ENCODE assay signal across 1 cellular context in the genomic region with DNA sequence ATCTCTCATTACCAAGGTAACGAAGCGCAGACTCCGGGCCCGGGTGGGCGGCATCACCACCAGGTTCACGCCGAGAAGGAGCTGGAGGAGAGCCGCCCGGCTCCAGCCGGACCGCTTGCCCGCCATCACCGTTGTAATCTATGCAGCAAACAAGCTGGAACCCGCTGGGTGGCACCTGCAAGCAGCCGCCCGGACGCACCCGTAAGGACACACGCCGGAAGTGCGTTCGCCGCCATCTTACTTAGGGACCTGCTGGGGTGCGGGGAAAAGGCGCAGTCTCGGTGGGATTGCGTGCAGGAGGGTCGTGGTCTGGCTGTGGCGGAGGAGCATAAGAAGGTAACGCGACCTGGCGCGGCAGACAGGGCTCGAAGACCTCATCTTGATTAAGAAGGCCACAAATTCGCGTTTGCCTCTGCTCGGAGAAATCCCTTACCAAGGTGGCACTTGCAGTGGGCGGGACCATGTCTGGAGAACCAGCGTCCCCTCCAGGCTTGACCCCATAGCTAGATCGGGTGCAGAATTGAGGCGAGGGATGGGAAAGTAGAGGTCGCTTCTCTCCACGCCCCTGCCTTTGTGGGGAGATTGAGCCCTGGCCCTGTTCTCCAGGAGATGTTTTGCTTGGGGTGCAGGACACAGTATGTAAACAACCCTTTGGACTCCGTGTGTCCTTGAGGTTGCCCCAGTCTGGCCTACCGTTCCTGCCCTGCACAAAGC.
TF ChIP-seq lines count a peak whose summit lies in the region.

A gene with protein sequence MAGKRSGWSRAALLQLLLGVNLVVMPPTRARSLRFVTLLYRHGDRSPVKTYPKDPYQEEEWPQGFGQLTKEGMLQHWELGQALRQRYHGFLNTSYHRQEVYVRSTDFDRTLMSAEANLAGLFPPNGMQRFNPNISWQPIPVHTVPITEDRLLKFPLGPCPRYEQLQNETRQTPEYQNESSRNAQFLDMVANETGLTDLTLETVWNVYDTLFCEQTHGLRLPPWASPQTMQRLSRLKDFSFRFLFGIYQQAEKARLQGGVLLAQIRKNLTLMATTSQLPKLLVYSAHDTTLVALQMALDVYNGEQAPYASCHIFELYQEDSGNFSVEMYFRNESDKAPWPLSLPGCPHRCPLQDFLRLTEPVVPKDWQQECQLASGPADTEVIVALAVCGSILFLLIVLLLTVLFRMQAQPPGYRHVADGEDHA (minus strand): TSS at position 151 of the 714 bp plus-strand sequence. CDS start 25 bp downstream, at position 126.

TF ChIP-seq in HEK293, 187 proteins besides CTCF, POLR2A, EP300 and RAD21 (continued from another document and continues in another):
- TF ChIP-seq, protein P1, sequence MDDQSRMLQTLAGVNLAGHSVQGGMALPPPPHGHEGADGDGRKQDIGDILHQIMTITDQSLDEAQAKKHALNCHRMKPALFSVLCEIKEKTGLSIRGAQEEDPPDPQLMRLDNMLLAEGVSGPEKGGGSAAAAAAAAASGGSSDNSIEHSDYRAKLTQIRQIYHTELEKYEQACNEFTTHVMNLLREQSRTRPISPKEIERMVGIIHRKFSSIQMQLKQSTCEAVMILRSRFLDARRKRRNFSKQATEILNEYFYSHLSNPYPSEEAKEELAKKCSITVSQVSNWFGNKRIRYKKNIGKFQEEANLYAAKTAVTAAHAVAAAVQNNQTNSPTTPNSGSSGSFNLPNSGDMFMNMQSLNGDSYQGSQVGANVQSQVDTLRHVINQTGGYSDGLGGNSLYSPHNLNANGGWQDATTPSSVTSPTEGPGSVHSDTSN (CRISPR knock-in tag; IDR thresholded peaks at IDR 0.05): peak; percentile 94
- peak; percentile 60; the same call in 1 of the 2 replicates for TF ChIP-seq ZNF221 (tag by site-specific recombination; IDR thresholded peaks at IDR 0.05; ENCODE audit: borderline replicate concordance)
- TF ChIP-seq ZFP3 (tag by site-specific recombination; IDR thresholded peaks at IDR 0.05; ENCODE audit: low read depth): no peak
- 0 out of 2 replicates have a peak, but pooled peaks have one; percentile 51 for TF ChIP-seq ZNF121 (tag by site-specific recombination; IDR thresholded peaks at IDR 0.05)
- 0 out of 2 replicates have a peak, but pooled peaks have one; percentile 16 for TF ChIP-seq ZBTB7A (tag by site-specific recombination; IDR thresholded peaks at IDR 0.05; ENCODE audit: low read depth)
- no peak for TF ChIP-seq ZNF426 (tag by site-specific recombination; IDR thresholded peaks at IDR 0.05)
- peak; percentile 87 for TF ChIP-seq KLF9 (tag by site-specific recombination; IDR thresholded peaks at IDR 0.05; ENCODE audit: low read depth)
- TF ChIP-seq, protein P2, sequence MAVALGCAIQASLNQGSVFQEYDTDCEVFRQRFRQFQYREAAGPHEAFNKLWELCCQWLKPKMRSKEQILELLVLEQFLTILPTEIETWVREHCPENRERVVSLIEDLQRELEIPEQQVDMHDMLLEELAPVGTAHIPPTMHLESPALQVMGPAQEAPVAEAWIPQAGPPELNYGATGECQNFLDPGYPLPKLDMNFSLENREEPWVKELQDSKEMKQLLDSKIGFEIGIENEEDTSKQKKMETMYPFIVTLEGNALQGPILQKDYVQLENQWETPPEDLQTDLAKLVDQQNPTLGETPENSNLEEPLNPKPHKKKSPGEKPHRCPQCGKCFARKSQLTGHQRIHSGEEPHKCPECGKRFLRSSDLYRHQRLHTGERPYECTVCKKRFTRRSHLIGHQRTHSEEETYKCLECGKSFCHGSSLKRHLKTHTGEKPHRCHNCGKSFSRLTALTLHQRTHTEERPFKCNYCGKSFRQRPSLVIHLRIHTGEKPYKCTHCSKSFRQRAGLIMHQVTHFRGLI (tag by site-specific recombination; IDR thresholded peaks at IDR 0.05): no peak; the same call in 1 of the 2 replicates
- peak; percentile 89 for TF ChIP-seq KLF7 (tag by site-specific recombination; IDR thresholded peaks at IDR 0.05; ENCODE audit: borderline replicate concordance)
- TF ChIP-seq, protein P3, sequence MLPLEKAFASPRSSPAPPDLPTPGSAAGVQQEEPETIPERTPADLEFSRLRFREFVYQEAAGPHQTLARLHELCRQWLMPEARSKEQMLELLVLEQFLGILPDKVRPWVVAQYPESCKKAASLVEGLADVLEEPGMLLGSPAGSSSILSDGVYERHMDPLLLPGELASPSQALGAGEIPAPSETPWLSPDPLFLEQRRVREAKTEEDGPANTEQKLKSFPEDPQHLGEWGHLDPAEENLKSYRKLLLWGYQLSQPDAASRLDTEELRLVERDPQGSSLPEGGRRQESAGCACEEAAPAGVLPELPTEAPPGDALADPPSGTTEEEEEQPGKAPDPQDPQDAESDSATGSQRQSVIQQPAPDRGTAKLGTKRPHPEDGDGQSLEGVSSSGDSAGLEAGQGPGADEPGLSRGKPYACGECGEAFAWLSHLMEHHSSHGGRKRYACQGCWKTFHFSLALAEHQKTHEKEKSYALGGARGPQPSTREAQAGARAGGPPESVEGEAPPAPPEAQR (tag by site-specific recombination; IDR thresholded peaks at IDR 0.05): peak; percentile 59; the same call in 1 of the 2 replicates
- TF ChIP-seq ZNF501 (tag by site-specific recombination; IDR thresholded peaks at IDR 0.05): peak; percentile 98
- TF ChIP-seq ZNF658 (tag by site-specific recombination; IDR thresholded peaks at IDR 0.05): no peak
- TF ChIP-seq, protein P4, sequence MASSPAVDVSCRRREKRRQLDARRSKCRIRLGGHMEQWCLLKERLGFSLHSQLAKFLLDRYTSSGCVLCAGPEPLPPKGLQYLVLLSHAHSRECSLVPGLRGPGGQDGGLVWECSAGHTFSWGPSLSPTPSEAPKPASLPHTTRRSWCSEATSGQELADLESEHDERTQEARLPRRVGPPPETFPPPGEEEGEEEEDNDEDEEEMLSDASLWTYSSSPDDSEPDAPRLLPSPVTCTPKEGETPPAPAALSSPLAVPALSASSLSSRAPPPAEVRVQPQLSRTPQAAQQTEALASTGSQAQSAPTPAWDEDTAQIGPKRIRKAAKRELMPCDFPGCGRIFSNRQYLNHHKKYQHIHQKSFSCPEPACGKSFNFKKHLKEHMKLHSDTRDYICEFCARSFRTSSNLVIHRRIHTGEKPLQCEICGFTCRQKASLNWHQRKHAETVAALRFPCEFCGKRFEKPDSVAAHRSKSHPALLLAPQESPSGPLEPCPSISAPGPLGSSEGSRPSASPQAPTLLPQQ (tag by site-specific recombination; IDR thresholded peaks at IDR 0.05): peak; percentile 82
- peak; percentile 96 for TF ChIP-seq ZBTB17 (tag by site-specific recombination; IDR thresholded peaks at IDR 0.05)
- peak; percentile 77 for TF ChIP-seq ZNF610 (tag by site-specific recombination; IDR thresholded peaks at IDR 0.05; ENCODE audit: borderline replicate concordance)
- TF ChIP-seq, protein P5, sequence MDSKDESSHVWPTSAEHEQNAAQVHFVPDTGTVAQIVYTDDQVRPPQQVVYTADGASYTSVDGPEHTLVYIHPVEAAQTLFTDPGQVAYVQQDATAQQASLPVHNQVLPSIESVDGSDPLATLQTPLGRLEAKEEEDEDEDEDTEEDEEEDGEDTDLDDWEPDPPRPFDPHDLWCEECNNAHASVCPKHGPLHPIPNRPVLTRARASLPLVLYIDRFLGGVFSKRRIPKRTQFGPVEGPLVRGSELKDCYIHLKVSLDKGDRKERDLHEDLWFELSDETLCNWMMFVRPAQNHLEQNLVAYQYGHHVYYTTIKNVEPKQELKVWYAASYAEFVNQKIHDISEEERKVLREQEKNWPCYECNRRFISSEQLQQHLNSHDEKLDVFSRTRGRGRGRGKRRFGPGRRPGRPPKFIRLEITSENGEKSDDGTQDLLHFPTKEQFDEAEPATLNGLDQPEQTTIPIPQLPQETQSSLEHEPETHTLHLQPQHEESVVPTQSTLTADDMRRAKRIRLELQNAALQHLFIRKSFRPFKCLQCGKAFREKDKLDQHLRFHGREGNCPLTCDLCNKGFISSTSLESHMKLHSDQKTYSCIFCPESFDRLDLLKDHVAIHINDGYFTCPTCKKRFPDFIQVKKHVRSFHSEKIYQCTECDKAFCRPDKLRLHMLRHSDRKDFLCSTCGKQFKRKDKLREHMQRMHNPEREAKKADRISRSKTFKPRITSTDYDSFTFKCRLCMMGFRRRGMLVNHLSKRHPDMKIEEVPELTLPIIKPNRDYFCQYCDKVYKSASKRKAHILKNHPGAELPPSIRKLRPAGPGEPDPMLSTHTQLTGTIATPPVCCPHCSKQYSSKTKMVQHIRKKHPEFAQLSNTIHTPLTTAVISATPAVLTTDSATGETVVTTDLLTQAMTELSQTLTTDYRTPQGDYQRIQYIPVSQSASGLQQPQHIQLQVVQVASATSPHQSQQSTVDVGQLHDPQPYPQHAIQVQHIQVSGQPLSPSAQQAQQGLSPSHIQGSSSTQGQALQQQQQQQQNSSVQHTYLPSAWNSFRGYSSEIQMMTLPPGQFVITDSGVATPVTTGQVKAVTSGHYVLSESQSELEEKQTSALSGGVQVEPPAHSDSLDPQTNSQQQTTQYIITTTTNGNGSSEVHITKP (tag by site-specific recombination; IDR thresholded peaks at IDR 0.05): peak; percentile 90
- peak; percentile 92 for TF ChIP-seq ZNF2 (tag by site-specific recombination; IDR thresholded peaks at IDR 0.05)
- TF ChIP-seq, protein P6, sequence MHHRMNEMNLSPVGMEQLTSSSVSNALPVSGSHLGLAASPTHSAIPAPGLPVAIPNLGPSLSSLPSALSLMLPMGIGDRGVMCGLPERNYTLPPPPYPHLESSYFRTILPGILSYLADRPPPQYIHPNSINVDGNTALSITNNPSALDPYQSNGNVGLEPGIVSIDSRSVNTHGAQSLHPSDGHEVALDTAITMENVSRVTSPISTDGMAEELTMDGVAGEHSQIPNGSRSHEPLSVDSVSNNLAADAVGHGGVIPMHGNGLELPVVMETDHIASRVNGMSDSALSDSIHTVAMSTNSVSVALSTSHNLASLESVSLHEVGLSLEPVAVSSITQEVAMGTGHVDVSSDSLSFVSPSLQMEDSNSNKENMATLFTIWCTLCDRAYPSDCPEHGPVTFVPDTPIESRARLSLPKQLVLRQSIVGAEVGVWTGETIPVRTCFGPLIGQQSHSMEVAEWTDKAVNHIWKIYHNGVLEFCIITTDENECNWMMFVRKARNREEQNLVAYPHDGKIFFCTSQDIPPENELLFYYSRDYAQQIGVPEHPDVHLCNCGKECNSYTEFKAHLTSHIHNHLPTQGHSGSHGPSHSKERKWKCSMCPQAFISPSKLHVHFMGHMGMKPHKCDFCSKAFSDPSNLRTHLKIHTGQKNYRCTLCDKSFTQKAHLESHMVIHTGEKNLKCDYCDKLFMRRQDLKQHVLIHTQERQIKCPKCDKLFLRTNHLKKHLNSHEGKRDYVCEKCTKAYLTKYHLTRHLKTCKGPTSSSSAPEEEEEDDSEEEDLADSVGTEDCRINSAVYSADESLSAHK (tag by site-specific recombination; IDR thresholded peaks at IDR 0.05): peak; percentile 57
- peak; percentile 58; the same call in 1 of the 2 replicates for TF ChIP-seq EGR2 (tag by site-specific recombination; IDR thresholded peaks at IDR 0.05; ENCODE audit: low read depth)
- TF ChIP-seq ZNF394 (tag by site-specific recombination; IDR thresholded peaks at IDR 0.05; ENCODE audit: borderline replicate concordance): peak; percentile 85
- TF ChIP-seq ZIC2 (tag by site-specific recombination; IDR thresholded peaks at IDR 0.05): peak; percentile 55
- TF ChIP-seq SALL2 (tag by site-specific recombination; IDR thresholded peaks at IDR 0.05; ENCODE audit: borderline replicate concordance): no peak
- TF ChIP-seq ZNF248 (tag by site-specific recombination; IDR thresholded peaks at IDR 0.05): no peak
- TF ChIP-seq ZNF777 (tag by site-specific recombination; IDR thresholded peaks at IDR 0.05; ENCODE audit: borderline replicate concordance): no peak
- TF ChIP-seq, protein P7, sequence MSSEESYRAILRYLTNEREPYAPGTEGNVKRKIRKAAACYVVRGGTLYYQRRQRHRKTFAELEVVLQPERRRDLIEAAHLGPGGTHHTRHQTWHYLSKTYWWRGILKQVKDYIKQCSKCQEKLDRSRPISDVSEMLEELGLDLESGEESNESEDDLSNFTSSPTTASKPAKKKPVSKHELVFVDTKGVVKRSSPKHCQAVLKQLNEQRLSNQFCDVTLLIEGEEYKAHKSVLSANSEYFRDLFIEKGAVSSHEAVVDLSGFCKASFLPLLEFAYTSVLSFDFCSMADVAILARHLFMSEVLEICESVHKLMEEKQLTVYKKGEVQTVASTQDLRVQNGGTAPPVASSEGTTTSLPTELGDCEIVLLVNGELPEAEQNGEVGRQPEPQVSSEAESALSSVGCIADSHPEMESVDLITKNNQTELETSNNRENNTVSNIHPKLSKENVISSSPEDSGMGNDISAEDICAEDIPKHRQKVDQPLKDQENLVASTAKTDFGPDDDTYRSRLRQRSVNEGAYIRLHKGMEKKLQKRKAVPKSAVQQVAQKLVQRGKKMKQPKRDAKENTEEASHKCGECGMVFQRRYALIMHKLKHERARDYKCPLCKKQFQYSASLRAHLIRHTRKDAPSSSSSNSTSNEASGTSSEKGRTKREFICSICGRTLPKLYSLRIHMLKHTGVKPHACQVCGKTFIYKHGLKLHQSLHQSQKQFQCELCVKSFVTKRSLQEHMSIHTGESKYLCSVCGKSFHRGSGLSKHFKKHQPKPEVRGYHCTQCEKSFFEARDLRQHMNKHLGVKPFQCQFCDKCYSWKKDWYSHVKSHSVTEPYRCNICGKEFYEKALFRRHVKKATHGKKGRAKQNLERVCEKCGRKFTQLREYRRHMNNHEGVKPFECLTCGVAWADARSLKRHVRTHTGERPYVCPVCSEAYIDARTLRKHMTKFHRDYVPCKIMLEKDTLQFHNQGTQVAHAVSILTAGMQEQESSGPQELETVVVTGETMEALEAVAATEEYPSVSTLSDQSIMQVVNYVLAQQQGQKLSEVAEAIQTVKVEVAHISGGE (tag by site-specific recombination; conservative IDR thresholded peaks at IDR 0.05; ENCODE audit: low read depth): peak; percentile 99
- TF ChIP-seq ZNF391 (tag by site-specific recombination; IDR thresholded peaks at IDR 0.05; ENCODE audit: borderline replicate concordance, low read depth): peak; percentile 88
- peak; percentile 73 for TF ChIP-seq ZBTB48 (tag by site-specific recombination; IDR thresholded peaks at IDR 0.05)
- TF ChIP-seq, protein P8, sequence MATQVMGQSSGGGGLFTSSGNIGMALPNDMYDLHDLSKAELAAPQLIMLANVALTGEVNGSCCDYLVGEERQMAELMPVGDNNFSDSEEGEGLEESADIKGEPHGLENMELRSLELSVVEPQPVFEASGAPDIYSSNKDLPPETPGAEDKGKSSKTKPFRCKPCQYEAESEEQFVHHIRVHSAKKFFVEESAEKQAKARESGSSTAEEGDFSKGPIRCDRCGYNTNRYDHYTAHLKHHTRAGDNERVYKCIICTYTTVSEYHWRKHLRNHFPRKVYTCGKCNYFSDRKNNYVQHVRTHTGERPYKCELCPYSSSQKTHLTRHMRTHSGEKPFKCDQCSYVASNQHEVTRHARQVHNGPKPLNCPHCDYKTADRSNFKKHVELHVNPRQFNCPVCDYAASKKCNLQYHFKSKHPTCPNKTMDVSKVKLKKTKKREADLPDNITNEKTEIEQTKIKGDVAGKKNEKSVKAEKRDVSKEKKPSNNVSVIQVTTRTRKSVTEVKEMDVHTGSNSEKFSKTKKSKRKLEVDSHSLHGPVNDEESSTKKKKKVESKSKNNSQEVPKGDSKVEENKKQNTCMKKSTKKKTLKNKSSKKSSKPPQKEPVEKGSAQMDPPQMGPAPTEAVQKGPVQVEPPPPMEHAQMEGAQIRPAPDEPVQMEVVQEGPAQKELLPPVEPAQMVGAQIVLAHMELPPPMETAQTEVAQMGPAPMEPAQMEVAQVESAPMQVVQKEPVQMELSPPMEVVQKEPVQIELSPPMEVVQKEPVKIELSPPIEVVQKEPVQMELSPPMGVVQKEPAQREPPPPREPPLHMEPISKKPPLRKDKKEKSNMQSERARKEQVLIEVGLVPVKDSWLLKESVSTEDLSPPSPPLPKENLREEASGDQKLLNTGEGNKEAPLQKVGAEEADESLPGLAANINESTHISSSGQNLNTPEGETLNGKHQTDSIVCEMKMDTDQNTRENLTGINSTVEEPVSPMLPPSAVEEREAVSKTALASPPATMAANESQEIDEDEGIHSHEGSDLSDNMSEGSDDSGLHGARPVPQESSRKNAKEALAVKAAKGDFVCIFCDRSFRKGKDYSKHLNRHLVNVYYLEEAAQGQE (tag by site-specific recombination; IDR thresholded peaks at IDR 0.05): peak; percentile 58
- TF ChIP-seq HOXA7 (CRISPR knock-in tag; IDR thresholded peaks at IDR 0.05; ENCODE audit: borderline replicate concordance): no peak
- TF ChIP-seq ZNF561 (tag by site-specific recombination; IDR thresholded peaks at IDR 0.05; ENCODE audit: borderline replicate concordance): peak; percentile 93
